1 cellular context compared by ENCODE assay signal in the genomic region with DNA sequence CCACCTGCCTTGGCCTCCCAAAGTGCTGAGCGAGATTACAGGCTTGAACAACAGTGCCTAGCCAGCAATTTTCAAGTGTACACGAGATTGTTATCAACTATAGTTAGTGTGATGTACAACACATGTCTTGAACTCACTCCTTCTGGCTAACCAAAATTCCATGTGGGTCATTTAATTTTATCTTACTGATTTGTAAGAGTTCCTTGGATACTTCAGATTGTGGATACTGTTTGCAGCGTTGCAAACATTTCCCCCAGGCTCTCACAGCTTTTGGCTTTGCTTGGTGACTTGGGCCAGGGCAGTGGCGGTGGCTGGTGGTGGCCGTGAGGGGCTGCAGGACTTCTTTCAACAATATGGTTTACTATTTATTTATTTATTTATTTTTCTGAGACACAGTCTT.
TF ChIP-seq lines count a peak whose summit lies in the region.

No MANE protein-coding gene starts in this region.

TF ChIP-seq in endothelial cell of umbilical vein, 7 proteins besides CTCF, POLR2A, EP300 and RAD21:
- TF ChIP-seq, protein P1, sequence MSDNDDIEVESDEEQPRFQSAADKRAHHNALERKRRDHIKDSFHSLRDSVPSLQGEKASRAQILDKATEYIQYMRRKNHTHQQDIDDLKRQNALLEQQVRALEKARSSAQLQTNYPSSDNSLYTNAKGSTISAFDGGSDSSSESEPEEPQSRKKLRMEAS (IDR thresholded peaks at IDR 0.05; ENCODE audit: insufficient read depth, insufficient read length), result no peak
- TF ChIP-seq JUN (IDR thresholded peaks at IDR 0.05; ENCODE audit: borderline replicate concordance, insufficient read depth, insufficient read length, low read depth) (no peak), GATA2 (IDR thresholded peaks at IDR 0.05; ENCODE audit: insufficient read depth, insufficient read length, low read depth, low read length) (no peak), POLR2AphosphoS5 (IDR thresholded peaks at IDR 0.05; ENCODE audit: insufficient read depth, low read depth, low read length) (no peak), FOS (IDR thresholded peaks at IDR 0.05; ENCODE audit: borderline replicate concordance, insufficient read depth, low read length) (no peak), MYC (IDR thresholded peaks at IDR 0.05; ENCODE audit: low read depth, low read length) (no peak), EZH2 (IDR thresholded peaks at IDR 0.05; ENCODE audit: borderline replicate concordance, low read depth, low read length, severe bottlenecking) (no peak)
